In genomic region chr7:104980969-104981670, GRCh38 we compare ENCODE assay signal across 8 cellular contexts. TPM values are rescaled to one million over a fixed set of nuclear protein-coding genes. Genes with fewer than 3 reads are reported as not detected.
DNase-seq lines count a peak whose midpoint lies in the region; ATAC-seq lines count a peak whose summit lies in the region.

No MANE protein-coding gene starts in this region.

- ATAC-seq in GM18867 (IDR thresholded peaks at IDR 0.05; ENCODE audit: unreplicated experiment) (peak; percentile 22), GM21529 (IDR thresholded peaks at IDR 0.05; ENCODE audit: unreplicated experiment) (no peak)
- no peak for ATAC-seq in activated CD8-positive, alpha-beta T cell treated with anti-CD3 and anti-CD28 coated beads, Interleukin-2, amount 10 ng/mL, durations not matched to agents 7 days and 5 days
- no peak for ATAC-seq in activated CD4-positive, CD25-positive, alpha-beta regulatory T cell treated with anti-CD3 and anti-CD28 coated beads, Interleukin-2, amount 50 U/mL, for 24 hours

- DNase-seq in AML-193 (lab: John Stamatoyannopoulos, UW) (peak; percentile 68), NCI-H2196 (lab: John Stamatoyannopoulos, UW; ENCODE audit: unreplicated experiment) (peak; percentile 82), iPS-NIHi11 (ENCODE audit: low spot score) (peak; percentile 51), superior temporal gyrus (ENCODE audit: extremely low spot score) (peak; percentile 93)
- DNase-seq in activated CD8-positive, alpha-beta T cell treated with anti-CD3 and anti-CD28 coated beads, Interleukin-2, amount 10 ng/mL, durations not matched to agents 7 days and 5 days, result peak; percentile 21

- POLR2A ChIA-PET in activated CD8-positive, alpha-beta T cell treated with anti-CD3 and anti-CD28 coated beads, Interleukin-2, amount 10 ng/mL, durations not matched to agents 7 days and 5 days (lab: Charles Lee), result interaction anchor here (0.6 to 10.9 kb wide), 6 partner anchors 18 to 1185 kb away, joined by 3 to 373 read pairs (median 3); partner anchors contain the start of gene KMT2E

- peaks cover 23% of the 10 kb centered on the region for H3K36me3 Mint-ChIP-seq in activated CD8-positive, alpha-beta T cell treated with anti-CD3 and anti-CD28 coated beads, Interleukin-2, amount 10 ng/mL, durations not matched to agents 7 days and 5 days (ENCODE audit: low read depth)

- no peak overlapping the region for H3K4me3 Mint-ChIP-seq in activated CD8-positive, alpha-beta T cell treated with anti-CD3 and anti-CD28 coated beads, Interleukin-2, amount 10 ng/mL, durations not matched to agents 7 days and 5 days

- no peaks in the 10 kb centered on the region for H3K27me3 Mint-ChIP-seq in activated CD8-positive, alpha-beta T cell treated with anti-CD3 and anti-CD28 coated beads, Interleukin-2, amount 10 ng/mL, durations not matched to agents 7 days and 5 days (ENCODE audit: low read depth)

- H3K4me1 Mint-ChIP-seq in activated CD8-positive, alpha-beta T cell treated with anti-CD3 and anti-CD28 coated beads, Interleukin-2, amount 10 ng/mL, durations not matched to agents 7 days and 5 days (ENCODE audit: low read depth), result peaks cover 50% of the 10 kb centered on the region

- no peaks in the 10 kb centered on the region for H3K9me3 Mint-ChIP-seq in activated CD8-positive, alpha-beta T cell treated with anti-CD3 and anti-CD28 coated beads, Interleukin-2, amount 10 ng/mL, durations not matched to agents 7 days and 5 days (ENCODE audit: insufficient read depth)

- no peak overlapping the region for H3K27ac Mint-ChIP-seq in activated CD8-positive, alpha-beta T cell treated with anti-CD3 and anti-CD28 coated beads, Interleukin-2, amount 10 ng/mL, durations not matched to agents 7 days and 5 days

- CTCF ChIA-PET in activated CD8-positive, alpha-beta T cell treated with anti-CD3 and anti-CD28 coated beads, Interleukin-2, amount 10 ng/mL, durations not matched to agents 7 days and 5 days (lab: Charles Lee), result interaction anchor here (0.6 to 7.5 kb wide), 63 partner anchors 9 to 677 kb away, joined by 3 to 86 read pairs (median 5); partner anchors contain the start of gene KMT2E

RNA-seq across cellular contexts. Expression of gene KMT2E, which starts 32.9 kb away (rescaled TPM):
- total RNA-seq in activated CD8-positive, alpha-beta T cell treated with anti-CD3 and anti-CD28 coated beads, Interleukin-2, amount 10 ng/mL, durations not matched to agents 7 days and 5 days, result 100 to 1,000 TPM in 1 of 2 experiments, 10 to 100 TPM in 1; 95.1 to 105 TPM

Comparison
In these comparisons a context has a peak if more than half of its experiments do, and no peak if none do; other contexts are left out.
1. DNase-seq: peak in every context shown above with its lines; median percentile 93 in superior temporal gyrus; 82 in NCI-H2196; 68 in AML-193; 51 in iPS-NIHi11; 21 in activated CD8-positive, alpha-beta T cell treated with anti-CD3 and anti-CD28 coated beads, Interleukin-2, amount 10 ng/mL, durations not matched to agents 7 days and 5 days.